Comparison of ENCODE assay signal across 18 cellular contexts in the genomic region with DNA sequence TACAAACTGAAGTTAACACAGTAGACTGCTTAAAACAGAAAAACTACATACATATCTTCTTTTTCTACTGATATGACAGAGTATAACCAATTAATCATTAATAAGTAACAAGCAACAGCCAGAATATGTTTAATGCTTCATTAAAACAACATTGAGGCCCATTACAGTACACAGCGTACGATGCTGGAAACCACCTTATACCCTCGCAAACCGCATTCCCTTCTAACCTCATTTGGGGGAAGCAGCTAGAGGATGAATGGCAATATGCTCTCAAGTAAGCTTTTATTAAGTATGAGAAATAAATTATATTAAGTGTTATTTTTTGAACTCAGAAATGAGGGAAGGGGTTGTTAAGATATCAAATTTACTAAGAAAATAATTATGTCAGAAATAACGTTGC.
"Had no signal": no experiment of that assay in that cellular context is flagged by ENCODE, and none has a peak within 500 bp of the region (broad histone marks: within the 10 kb centered on the region; RNA-seq: fewer than 3 reads in every experiment).

No MANE protein-coding gene starts in this region.

- FAIRE-seq: bronchial epithelial cell had no signal

- H3K36me3 Mint-ChIP-seq: activated CD4-positive, alpha-beta memory T cell treated with anti-CD3 and anti-CD28 coated beads for 36 hours; natural killer cell; T-cell had no signal

- ATAC-seq: activated T-cell treated with anti-CD3 and anti-CD28 coated beads, Interleukin-2, amount 50 U/mL, for 4 hours; natural killer cell; stimulated activated naive CD8-positive, alpha-beta T cell treated with anti-CD3 and anti-CD28 coated beads, Interleukin-15, amount 100 ng/mL, for 72 hours; T-cell had no signal

- H3K27ac ChIP-seq: colonic mucosa, hepatocyte, uterus had no signal

- H3K27me3 Mint-ChIP-seq: activated naive CD8-positive, alpha-beta T cell; memory B cell; stimulated activated naive CD8-positive, alpha-beta T cell treated with anti-CD3 and anti-CD28 coated beads, Interleukin-15, amount 100 ng/mL, for 72 hours had no signal

- H3K36me3 ChIP-seq: colonic mucosa, uterus had no signal

- H3K9me3 Mint-ChIP-seq: activated CD4-positive, alpha-beta memory T cell treated with anti-CD3 and anti-CD28 coated beads for 36 hours; activated T-cell treated with anti-CD3 and anti-CD28 coated beads, Interleukin-2, amount 50 U/mL, for 4 hours; memory B cell; natural killer cell; stimulated activated naive CD8-positive, alpha-beta T cell treated with anti-CD3 and anti-CD28 coated beads, Interleukin-15, amount 100 ng/mL, for 72 hours; T-cell had no signal

- H3K9me3 ChIP-seq: colonic mucosa, uterus had no signal

- H3K4me1 Mint-ChIP-seq: T-cell had no signal

- H3K4me3 Mint-ChIP-seq: activated CD4-positive, alpha-beta memory T cell treated with anti-CD3 and anti-CD28 coated beads for 36 hours; activated naive CD8-positive, alpha-beta T cell; activated T-cell treated with anti-CD3 and anti-CD28 coated beads, Interleukin-2, amount 50 U/mL, for 4 hours; memory B cell; natural killer cell; stimulated activated naive CD8-positive, alpha-beta T cell treated with anti-CD3 and anti-CD28 coated beads, Interleukin-15, amount 100 ng/mL, for 72 hours; T-cell had no signal

- DNase-seq: activated CD4-positive, alpha-beta memory T cell treated with anti-CD3 and anti-CD28 coated beads for 36 hours; activated CD4-positive, alpha-beta T cell treated with anti-CD3 and anti-CD28 coated beads for 1 hour; activated effector memory CD4-positive, alpha-beta T cell treated with anti-CD3 and anti-CD28 coated beads, Interleukin-2, amount 50 U/mL, for 16 hours; activated T-cell treated with anti-CD3 and anti-CD28 coated beads, Interleukin-2, amount 50 U/mL, for 4 hours; amygdala; colonic mucosa; effector CD8-positive, alpha-beta T cell; natural killer cell; occipital lobe; stimulated activated CD4-positive, alpha-beta T cell treated with anti-CD3 and anti-CD28 coated beads, Interleukin-4, amount 100 ng/mL, for 4 hours; stimulated activated naive CD8-positive, alpha-beta T cell treated with anti-CD3 and anti-CD28 coated beads, Interleukin-15, amount 100 ng/mL, for 72 hours; T-cell; T1000; uterus had no signal

- H3K4me1 ChIP-seq: colonic mucosa, uterus had no signal

- H3K27me3 ChIP-seq: colonic mucosa, hepatocyte, uterus had no signal

- H3K4me3 ChIP-seq: colonic mucosa, hepatocyte, uterus had no signal

- H3K27ac Mint-ChIP-seq: activated CD4-positive, alpha-beta memory T cell treated with anti-CD3 and anti-CD28 coated beads for 36 hours; activated naive CD8-positive, alpha-beta T cell; memory B cell; natural killer cell; stimulated activated naive CD8-positive, alpha-beta T cell treated with anti-CD3 and anti-CD28 coated beads, Interleukin-15, amount 100 ng/mL, for 72 hours; T-cell had no signal
